Comparison of ENCODE assay signal across 8 cellular contexts in the genomic region with DNA sequence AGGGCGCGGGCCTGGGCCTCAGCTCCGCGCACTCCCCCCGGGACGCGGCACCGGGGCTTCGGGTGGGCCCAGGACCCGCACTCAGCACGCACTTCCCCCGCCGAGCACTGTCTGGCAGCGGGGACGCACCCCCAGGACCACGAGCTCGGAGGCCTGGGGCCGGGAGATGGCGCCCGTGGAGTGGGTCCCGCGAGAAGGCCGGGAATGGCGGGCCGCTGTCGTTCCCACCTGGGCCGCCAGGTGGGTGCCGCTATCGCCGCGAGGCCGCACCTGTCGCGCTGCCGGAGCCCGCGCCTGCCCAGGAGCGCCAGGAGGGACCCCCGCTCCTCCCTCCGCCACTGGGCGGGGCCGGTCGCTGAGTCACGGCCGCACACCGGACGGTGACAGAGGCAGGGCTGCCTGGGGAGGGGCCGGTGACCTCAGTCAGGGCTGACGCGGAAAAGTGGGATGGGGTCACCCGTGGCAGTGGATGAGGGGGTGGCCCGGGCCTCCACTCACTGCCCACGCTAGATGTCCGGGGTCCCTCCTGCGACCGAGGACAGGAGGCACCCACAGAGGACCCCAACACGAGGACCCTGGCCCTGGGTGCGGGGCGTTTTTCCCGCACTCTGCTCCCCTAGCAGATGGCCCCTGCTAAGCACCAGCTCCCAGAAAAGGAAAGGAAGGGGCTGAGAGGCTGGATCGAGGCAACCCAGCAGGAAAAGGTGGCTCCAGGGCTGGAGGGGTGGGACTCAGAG. TPM values are rescaled to one million over a fixed set of nuclear protein-coding genes. Genes with fewer than 3 reads are reported as not detected.
DNase-seq lines count a peak whose midpoint lies in the region; ATAC-seq, FAIRE-seq and TF ChIP-seq lines count a peak whose summit lies in the region.

No MANE protein-coding gene starts in this region.

- peaks cover 9% of the 10 kb centered on the region for H3K4me1 Mint-ChIP-seq in activated T-helper 1 cell treated with anti-CD3 and anti-CD28 coated beads, Interleukin-12 subunit alpha, Interleukin-12 subunit beta, Interleukin-2, Interleukin-4 antibody, amounts not matched to agents 30 ng/mL and 10 ng/mL and 1 ng/mL, durations not matched to agents 14 hours and 24 hours and 36 hours (ENCODE audit: low read depth)

- no peak overlapping the region for H3K27ac Mint-ChIP-seq in activated T-helper 1 cell treated with anti-CD3 and anti-CD28 coated beads, Interleukin-12 subunit alpha, Interleukin-12 subunit beta, Interleukin-2, Interleukin-4 antibody, amounts not matched to agents 30 ng/mL and 10 ng/mL and 1 ng/mL, durations not matched to agents 14 hours and 24 hours and 36 hours

- DNase-seq in GM12864 (ENCODE audit: low read depth): no peak
- DNase-seq in NCI-H2171 treated with DMSO at 0.1 percent for 48 hours (lab: John Stamatoyannopoulos, UW): peak; percentile 67
- DNase-seq in activated T-helper 1 cell treated with anti-CD3 and anti-CD28 coated beads, Interleukin-12 subunit alpha, Interleukin-12 subunit beta, Interleukin-2, Interleukin-4 antibody, amounts not matched to agents 30 ng/mL and 10 ng/mL and 1 ng/mL, durations not matched to agents 14 hours and 24 hours and 36 hours (ENCODE audit: low spot score): peak; percentile 48
- peak; percentile 64 for DNase-seq in Right ventricle myocardium inferior (ENCODE audit: missing footprints)
- DNase-seq in retina: peak; percentile 58
- no peak for DNase-seq in D721Med (ENCODE audit: insufficient read length, low spot score)

- H3K27me3 Mint-ChIP-seq in activated T-helper 1 cell treated with anti-CD3 and anti-CD28 coated beads, Interleukin-12 subunit alpha, Interleukin-12 subunit beta, Interleukin-2, Interleukin-4 antibody, amounts not matched to agents 30 ng/mL and 10 ng/mL and 1 ng/mL, durations not matched to agents 14 hours and 24 hours and 36 hours (ENCODE audit: insufficient read depth): peaks cover 10% of the 10 kb centered on the region

- ATAC-seq in Right ventricle myocardium inferior: no peak
- ATAC-seq in GM21786 (IDR thresholded peaks at IDR 0.05; ENCODE audit: unreplicated experiment): no peak
- ATAC-seq in HG03139 (IDR thresholded peaks at IDR 0.05; ENCODE audit: unreplicated experiment): no peak

- H3K36me3 Mint-ChIP-seq in activated T-helper 1 cell treated with anti-CD3 and anti-CD28 coated beads, Interleukin-12 subunit alpha, Interleukin-12 subunit beta, Interleukin-2, Interleukin-4 antibody, amounts not matched to agents 30 ng/mL and 10 ng/mL and 1 ng/mL, durations not matched to agents 14 hours and 24 hours and 36 hours (ENCODE audit: low read depth): no peaks in the 10 kb centered on the region

- H3K4me3 Mint-ChIP-seq in activated T-helper 1 cell treated with anti-CD3 and anti-CD28 coated beads, Interleukin-12 subunit alpha, Interleukin-12 subunit beta, Interleukin-2, Interleukin-4 antibody, amounts not matched to agents 30 ng/mL and 10 ng/mL and 1 ng/mL, durations not matched to agents 14 hours and 24 hours and 36 hours: peak overlapping the region; percentile 5

- intact Hi-C loops in activated T-helper 1 cell treated with anti-CD3 and anti-CD28 coated beads, Interleukin-12 subunit alpha, Interleukin-12 subunit beta, Interleukin-2, Interleukin-4 antibody, amounts not matched to agents 30 ng/mL and 10 ng/mL and 1 ng/mL, durations not matched to agents 14 hours and 24 hours and 36 hours (cut with micrococcal nuclease): loop anchor here (5.0 kb wide), 1 partner anchor 83 kb away; no protein-coding TSS in a partner anchor
- intact Hi-C loops in Right ventricle myocardium inferior (cut with DNase I): loop anchor here (5.0 kb wide), 1 partner anchor 33 kb away; a partner anchor contains a TSS

- FAIRE-seq in D721Med (lab: Jason Lieb, UNC): no peak

- peak overlapping the region; percentile 77 for H3K4me3 ChIP-seq in GM12864 (ENCODE audit: low read depth, low read length)

- no peaks in the 10 kb centered on the region for H3K9me3 Mint-ChIP-seq in activated T-helper 1 cell treated with anti-CD3 and anti-CD28 coated beads, Interleukin-12 subunit alpha, Interleukin-12 subunit beta, Interleukin-2, Interleukin-4 antibody, amounts not matched to agents 30 ng/mL and 10 ng/mL and 1 ng/mL, durations not matched to agents 14 hours and 24 hours and 36 hours

- TF ChIP-seq CTCF in GM12864 (IDR thresholded peaks at IDR 0.05; ENCODE audit: low read depth, low read length, missing control alignments): peak; percentile 65
- TF ChIP-seq CTCF in D721Med (IDR thresholded peaks at IDR 0.05; ENCODE audit: insufficient read depth, missing control alignments): no peak

RNA-seq across cellular contexts. Expression of a gene that starts 6.9 kb away (rescaled TPM):
- 3,516 TPM in 2 replicates for total RNA-seq in activated T-helper 1 cell treated with anti-CD3 and anti-CD28 coated beads, Interleukin-12 subunit alpha, Interleukin-12 subunit beta, Interleukin-2, Interleukin-4 antibody, amounts not matched to agents 30 ng/mL and 10 ng/mL and 1 ng/mL, durations not matched to agents 14 hours and 24 hours and 36 hours
- total RNA-seq in Right ventricle myocardium inferior: 468 TPM

RNA-seq across cellular contexts. Expression of a gene that starts 8.7 kb away (rescaled TPM):
- total RNA-seq in activated T-helper 1 cell treated with anti-CD3 and anti-CD28 coated beads, Interleukin-12 subunit alpha, Interleukin-12 subunit beta, Interleukin-2, Interleukin-4 antibody, amounts not matched to agents 30 ng/mL and 10 ng/mL and 1 ng/mL, durations not matched to agents 14 hours and 24 hours and 36 hours: 0.52 and 0.64 TPM in 2 replicates
- total RNA-seq in Right ventricle myocardium inferior: 0.19 TPM

RNA-seq across cellular contexts. Expression of a gene that starts 32.7 kb away (rescaled TPM):
- 69.2 and 69.5 TPM in 2 replicates for total RNA-seq in activated T-helper 1 cell treated with anti-CD3 and anti-CD28 coated beads, Interleukin-12 subunit alpha, Interleukin-12 subunit beta, Interleukin-2, Interleukin-4 antibody, amounts not matched to agents 30 ng/mL and 10 ng/mL and 1 ng/mL, durations not matched to agents 14 hours and 24 hours and 36 hours
- 14.8 TPM for total RNA-seq in Right ventricle myocardium inferior

Comparison
In these comparisons a context has a peak if more than half of its experiments do, and no peak if none do; other contexts are left out.
1. DNase-seq: peak in NCI-H2171 treated with DMSO at 0.1 percent for 48 hours (single experiment), activated T-helper 1 cell treated with anti-CD3 and anti-CD28 coated beads, Interleukin-12 subunit alpha, Interleukin-12 subunit beta, Interleukin-2, Interleukin-4 antibody, amounts not matched to agents 30 ng/mL and 10 ng/mL and 1 ng/mL, durations not matched to agents 14 hours and 24 hours and 36 hours (single experiment), Right ventricle myocardium inferior (single experiment) and retina (single experiment); none in GM12864 (single experiment) and D721Med (single experiment).